ENCODE assay signal across 22 cellular contexts in genomic region chr2:15731889-15732271, GRCh38.
DNase-seq lines count a peak whose midpoint lies in the region; ATAC-seq and TF ChIP-seq lines count a peak whose summit lies in the region.
"Had no signal": no experiment of that assay in that cellular context is flagged by ENCODE, and none has a peak within 500 bp of the region (broad histone marks: within the 10 kb centered on the region; RNA-seq: fewer than 3 reads in every experiment).

No MANE protein-coding gene starts in this region.

- H3K27me3 Mint-ChIP-seq in mesothelial cell of epicardium (ENCODE audit: low read depth): no peaks in the 10 kb centered on the region
- H3K27me3 Mint-ChIP-seq: type B pancreatic cell had no signal

- peak; percentile 5 for ATAC-seq in GM18907 (IDR thresholded peaks at IDR 0.05; ENCODE audit: unreplicated experiment)
- ATAC-seq in GM21528 (IDR thresholded peaks at IDR 0.05; ENCODE audit: low FRiP score, unreplicated experiment): peak; percentile 17
- peak; percentile 4 for ATAC-seq in HG03354 (IDR thresholded peaks at IDR 0.05; ENCODE audit: poor library complexity, severe bottlenecking, unreplicated experiment)
- ATAC-seq: activated T-helper 17 cell treated with anti-CD3 and anti-CD28 coated beads, Interleukin-2, amount 50 U/mL, for 72 hours had no signal

- intact Hi-C loops in spleen (cut with DNase I; ENCODE audit: low total_unique reads): no loop called here

- peaks cover 65% of the 10 kb centered on the region for H3K4me1 Mint-ChIP-seq in mesothelial cell of epicardium
- H3K4me1 Mint-ChIP-seq: activated T-helper 17 cell treated with anti-CD3 and anti-CD28 coated beads, Interleukin-2, amount 50 U/mL, for 72 hours had no signal

- no peaks in the 10 kb centered on the region for H3K9me3 ChIP-seq in spleen
- H3K9me3 ChIP-seq: heart right ventricle had no signal

- no peak overlapping the region for H3K27ac ChIP-seq in spleen
- H3K27ac ChIP-seq: heart right ventricle had no signal

- peak overlapping the region; percentile 96 for H3K27ac Mint-ChIP-seq in mesothelial cell of epicardium
- H3K27ac Mint-ChIP-seq: activated B cell treated with CpG ODN at 0.5 μM for 24 hours; activated T-helper 17 cell treated with anti-CD3 and anti-CD28 coated beads, Interleukin-2, amount 50 U/mL, for 72 hours; CD4-positive, alpha-beta T cell; type B pancreatic cell had no signal

- no peaks in the 10 kb centered on the region for H3K36me3 ChIP-seq in spleen
- no peaks in the 10 kb centered on the region for H3K36me3 ChIP-seq in H7 (replicated peaks; ENCODE audit: control insufficient read depth, insufficient read depth, low read length)
- H3K36me3 ChIP-seq: heart right ventricle had no signal

- H3K4me3 ChIP-seq in spleen (no peak overlapping the region), H7 (ENCODE audit: insufficient read depth, low read depth, low read length) (no peak overlapping the region)
- H3K4me3 ChIP-seq: heart right ventricle had no signal

- H3K36me3 Mint-ChIP-seq in mesothelial cell of epicardium: no peaks in the 10 kb centered on the region
- H3K36me3 Mint-ChIP-seq: naive B cell, type B pancreatic cell had no signal

- TF ChIP-seq CTCF in mesothelial cell of epicardium (IDR thresholded peaks at IDR 0.05; ENCODE audit: unreplicated experiment) (no peak), spleen (IDR thresholded peaks at IDR 0.05 in 8 of 11, conservative IDR thresholded peaks at IDR 0.05 in 3 of 11) (no peak)

- H3K4me1 ChIP-seq in spleen: peaks cover 8 to 36% (median 27%) of the 10 kb centered on the region in 6 donors

- TF ChIP-seq POLR2A in spleen (IDR thresholded peaks at IDR 0.05): no peak

- DNase-seq in mesothelial cell of epicardium (ENCODE audit: low spot score in 2 of 2, unreplicated experiment in 2 of 2) (peak in 1 of 2 experiments; percentile 7), spleen (no peak), AG20443 (ENCODE audit: low spot score) (no peak), H7 (no peak), activated gamma-delta T cell treated with Interleukin-2 at 50 U/mL for 16 hours (no peak)
- DNase-seq: activated B cell treated with CpG ODN at 0.5 μM for 24 hours; activated CD4-positive, alpha-beta T cell treated with anti-CD3 and anti-CD28 coated beads, Interleukin-2, amount 50 U/mL, for 48 hours; activated CD8-positive, alpha-beta memory T cell treated with anti-CD3 and anti-CD28 coated beads, Interleukin-2, amount 50 U/mL, for 4 hours; CD4-positive, alpha-beta T cell; effector CD8-positive, alpha-beta T cell; heart right ventricle; NCI-H510A; occipital lobe; SHP77; SW 1271 had no signal

- H3K27me3 ChIP-seq in spleen (replicated peaks in 1 of 7) (peaks cover 0 to 6% (median 0%) of the 10 kb centered on the region in 7 donors), H7 (ENCODE audit: control insufficient read depth, insufficient read depth, low read length) (no peaks in the 10 kb centered on the region)
- H3K27me3 ChIP-seq: heart right ventricle had no signal

- H3K9me3 Mint-ChIP-seq in mesothelial cell of epicardium: no peaks in the 10 kb centered on the region
- H3K9me3 Mint-ChIP-seq: activated B cell treated with CpG ODN at 0.5 μM for 24 hours; activated T-helper 17 cell treated with anti-CD3 and anti-CD28 coated beads, Interleukin-2, amount 50 U/mL, for 72 hours; CD4-positive, alpha-beta T cell; H9; type B pancreatic cell had no signal

- no peak overlapping the region for H3K4me3 Mint-ChIP-seq in mesothelial cell of epicardium
- H3K4me3 Mint-ChIP-seq: activated B cell treated with CpG ODN at 0.5 μM for 24 hours; activated T-helper 17 cell treated with anti-CD3 and anti-CD28 coated beads, Interleukin-2, amount 50 U/mL, for 72 hours; CD4-positive, alpha-beta T cell; H9; type B pancreatic cell had no signal

- WGBS in spleen, 5 donors: 84 to 96% (median 89%) methylated on average over 1 of the region's 1 CpG
